ENCODE assay signal across 16 cellular contexts in genomic region chr6:155141002-155141401, GRCh38.
DNase-seq lines count a peak whose midpoint lies in the region; ATAC-seq and TF ChIP-seq lines count a peak whose summit lies in the region.
"Had no signal": no experiment of that assay in that cellular context is flagged by ENCODE, and none has a peak within 500 bp of the region (broad histone marks: within the 10 kb centered on the region; RNA-seq: fewer than 3 reads in every experiment).

No MANE protein-coding gene starts in this region.

- in situ Hi-C loops in SK-MEL-5 (cut with HindIII; ENCODE audit: low pct_unique_long_range_greater_than_20kb, low sequenced_read_pairs) = no loop called here

- H3K79me1 ChIP-seq in mesendoderm (ENCODE audit: low read length) = no peaks in the 10 kb centered on the region

- H3K4me3 Mint-ChIP-seq in natural killer cell treated with Interleukin-12 subunit alpha and Interleukin-12 subunit beta and Interleukin-15 and Interleukin-18, amount 100 ng/mL, for 72 hours = no peak overlapping the region
- H3K4me3 Mint-ChIP-seq in natural killer cell (no peak overlapping the region), nephron (no peak overlapping the region)
- H3K4me3 Mint-ChIP-seq in activated naive CD4-positive, alpha-beta T cell treated with anti-CD3 and anti-CD28 coated beads for 36 hours = no peak overlapping the region
- H3K4me3 Mint-ChIP-seq: B cell; CD8-positive, alpha-beta T cell had no signal

- H3K23ac ChIP-seq in mesendoderm (ENCODE audit: low read length) = no peak overlapping the region

- no peak overlapping the region for H4K5ac ChIP-seq in mesendoderm (ENCODE audit: low read length)

- H3K4me2 ChIP-seq in mesendoderm (ENCODE audit: low read length) = no peak overlapping the region

- H3K9me3 Mint-ChIP-seq in natural killer cell treated with Interleukin-12 subunit alpha and Interleukin-12 subunit beta and Interleukin-15 and Interleukin-18, amount 100 ng/mL, for 72 hours = no peaks in the 10 kb centered on the region
- no peaks in the 10 kb centered on the region for H3K9me3 Mint-ChIP-seq in natural killer cell
- no peaks in the 10 kb centered on the region for H3K9me3 Mint-ChIP-seq in nephron
- no peaks in the 10 kb centered on the region for H3K9me3 Mint-ChIP-seq in activated naive CD4-positive, alpha-beta T cell treated with anti-CD3 and anti-CD28 coated beads for 36 hours
- H3K9me3 Mint-ChIP-seq: CD8-positive, alpha-beta T cell; HFFc6 had no signal

- CTCF ChIA-PET in activated naive CD4-positive, alpha-beta T cell treated with anti-CD3 and anti-CD28 coated beads for 36 hours (lab: Charles Lee) = no interaction called here

- no peak overlapping the region for H3K56ac ChIP-seq in mesendoderm (ENCODE audit: low read length)

- peak overlapping the region; percentile 22 to 90 for H3K27ac Mint-ChIP-seq in natural killer cell treated with Interleukin-12 subunit alpha and Interleukin-12 subunit beta and Interleukin-15 and Interleukin-18, amount 100 ng/mL, for 72 hours
- H3K27ac Mint-ChIP-seq in natural killer cell = peak overlapping the region in 1 of 2 donors; percentile 94
- peak overlapping the region in 2 of 3 experiments; percentile 75 to 85 for H3K27ac Mint-ChIP-seq in nephron
- no peak overlapping the region for H3K27ac Mint-ChIP-seq in activated naive CD4-positive, alpha-beta T cell treated with anti-CD3 and anti-CD28 coated beads for 36 hours
- H3K27ac Mint-ChIP-seq: B cell; CD8-positive, alpha-beta T cell had no signal

- no peak overlapping the region for H3K9ac ChIP-seq in mesendoderm (ENCODE audit: low read length)

- WGBS in mesendoderm (ENCODE audit: extremely low coverage, insufficient coverage, low lambda C conversion rate) = no CpG with 5 or more reads among the region's 1 CpG

- H3K4ac ChIP-seq in mesendoderm (ENCODE audit: low read depth, low read length) = no peak overlapping the region

- no peak overlapping the region for H2AK5ac ChIP-seq in mesendoderm (ENCODE audit: low read length)

- intact Hi-C loops in natural killer cell (cut with micrococcal nuclease) = no loop called here
- intact Hi-C loops in activated naive CD4-positive, alpha-beta T cell treated with anti-CD3 and anti-CD28 coated beads for 36 hours (cut with micrococcal nuclease) = no loop called here

- H3K27me3 Mint-ChIP-seq in natural killer cell treated with Interleukin-12 subunit alpha and Interleukin-12 subunit beta and Interleukin-15 and Interleukin-18, amount 100 ng/mL, for 72 hours = no peaks in the 10 kb centered on the region
- H3K27me3 Mint-ChIP-seq in natural killer cell (ENCODE audit: low read depth in 2 of 2) = no peaks in the 10 kb centered on the region
- peaks cover 4% of the 10 kb centered on the region for H3K27me3 Mint-ChIP-seq in nephron (ENCODE audit: low read depth)
- H3K27me3 Mint-ChIP-seq in activated naive CD4-positive, alpha-beta T cell treated with anti-CD3 and anti-CD28 coated beads for 36 hours (ENCODE audit: low read depth) = no peaks in the 10 kb centered on the region
- H3K27me3 Mint-ChIP-seq: B cell had no signal

- H3K27ac ChIP-seq in mesendoderm (ENCODE audit: low read depth, low read length) = no peak overlapping the region
- H3K27ac ChIP-seq: HL-60 had no signal

- peaks cover 2% of the 10 kb centered on the region for H3K4me1 ChIP-seq in mesendoderm (ENCODE audit: control insufficient read depth, low read depth, low read length)

- no peak overlapping the region for H2BK15ac ChIP-seq in mesendoderm (replicated peaks; ENCODE audit: low read depth)

- no peak overlapping the region for H4K8ac ChIP-seq in mesendoderm (ENCODE audit: low read depth, low read length)

- no peaks in the 10 kb centered on the region for H3K36me3 ChIP-seq in mesendoderm (ENCODE audit: control insufficient read depth, insufficient read depth, low read length)

- no peak overlapping the region for H2BK5ac ChIP-seq in mesendoderm (ENCODE audit: low read length)

- H3K36me3 Mint-ChIP-seq in natural killer cell treated with Interleukin-12 subunit alpha and Interleukin-12 subunit beta and Interleukin-15 and Interleukin-18, amount 100 ng/mL, for 72 hours = peaks cover 19% of the 10 kb centered on the region
- H3K36me3 Mint-ChIP-seq in natural killer cell = no peaks in the 10 kb centered on the region
- H3K36me3 Mint-ChIP-seq in nephron (ENCODE audit: low read depth) = peaks cover 7% of the 10 kb centered on the region
- no peaks in the 10 kb centered on the region for H3K36me3 Mint-ChIP-seq in activated naive CD4-positive, alpha-beta T cell treated with anti-CD3 and anti-CD28 coated beads for 36 hours (ENCODE audit: low read depth)
- H3K36me3 Mint-ChIP-seq: CD8-positive, alpha-beta T cell had no signal

- no peak overlapping the region for H2BK120ac ChIP-seq in mesendoderm (ENCODE audit: low read depth, low read length)

- no peaks in the 10 kb centered on the region for H3K27me3 ChIP-seq in mesendoderm (ENCODE audit: insufficient read depth, low read length, poor library complexity)

- no peak for DNase-seq in natural killer cell treated with Interleukin-12 subunit alpha and Interleukin-12 subunit beta and Interleukin-15 and Interleukin-18, amount 100 ng/mL, for 72 hours (ENCODE audit: low spot score)
- DNase-seq in natural killer cell (no peak), SK-MEL-5 (ENCODE audit: low read depth, low spot score) (peak; percentile 27), mesendoderm (no peak), SHP77 treated with DMSO at 0.1 percent for 48 hours (lab: John Stamatoyannopoulos, UW) (no peak)
- no peak for DNase-seq in activated naive CD4-positive, alpha-beta T cell treated with anti-CD3 and anti-CD28 coated beads for 36 hours
- DNase-seq: C1 segment of cervical spinal cord; Caco-2; CD8-positive, alpha-beta T cell; DMS53; GF-D8; HCEC 1CT; HFFc6 had no signal

- H3K79me2 ChIP-seq in mesendoderm (ENCODE audit: control insufficient read depth, insufficient read depth, low read length) = no peaks in the 10 kb centered on the region

- no peak overlapping the region for H3K4me3 ChIP-seq in mesendoderm (ENCODE audit: low read length)

- no peak for ATAC-seq in natural killer cell treated with Interleukin-12 subunit alpha and Interleukin-12 subunit beta and Interleukin-15 and Interleukin-18, amount 100 ng/mL, for 72 hours
- ATAC-seq in natural killer cell = no peak
- ATAC-seq: CD8-positive, alpha-beta T cell had no signal

- peaks cover 12 to 37% of the 10 kb centered on the region in 2 donors for H3K4me1 Mint-ChIP-seq in natural killer cell treated with Interleukin-12 subunit alpha and Interleukin-12 subunit beta and Interleukin-15 and Interleukin-18, amount 100 ng/mL, for 72 hours (ENCODE audit: low read depth in 2 of 2)
- H3K4me1 Mint-ChIP-seq in natural killer cell (peaks cover 15 to 16% of the 10 kb centered on the region in 2 donors), nephron (peaks cover 33% of the 10 kb centered on the region)
- peaks cover 20% of the 10 kb centered on the region for H3K4me1 Mint-ChIP-seq in activated naive CD4-positive, alpha-beta T cell treated with anti-CD3 and anti-CD28 coated beads for 36 hours (ENCODE audit: low read depth)

- H3K18ac ChIP-seq in mesendoderm (ENCODE audit: low read length) = no peak overlapping the region

- TF ChIP-seq CTCF in natural killer cell (IDR thresholded peaks at IDR 0.05) (no peak), nephron (IDR thresholded peaks at IDR 0.05; ENCODE audit: unreplicated experiment in 3 of 3) (no peak)
